1 cellular context compared by ENCODE assay signal in genomic region chr17:1573932-1574696, GRCh38.
A peak's percentile ranks its signal among the peaks of the same experiment; 100 is the strongest.
TF ChIP-seq lines count a peak whose summit lies in the region.

No MANE protein-coding gene starts in this region.

TF ChIP-seq in HepG2, 621 proteins besides CTCF, POLR2A, EP300 and RAD21 (continued from another document and continues in another):
- TF ChIP-seq, protein P1, sequence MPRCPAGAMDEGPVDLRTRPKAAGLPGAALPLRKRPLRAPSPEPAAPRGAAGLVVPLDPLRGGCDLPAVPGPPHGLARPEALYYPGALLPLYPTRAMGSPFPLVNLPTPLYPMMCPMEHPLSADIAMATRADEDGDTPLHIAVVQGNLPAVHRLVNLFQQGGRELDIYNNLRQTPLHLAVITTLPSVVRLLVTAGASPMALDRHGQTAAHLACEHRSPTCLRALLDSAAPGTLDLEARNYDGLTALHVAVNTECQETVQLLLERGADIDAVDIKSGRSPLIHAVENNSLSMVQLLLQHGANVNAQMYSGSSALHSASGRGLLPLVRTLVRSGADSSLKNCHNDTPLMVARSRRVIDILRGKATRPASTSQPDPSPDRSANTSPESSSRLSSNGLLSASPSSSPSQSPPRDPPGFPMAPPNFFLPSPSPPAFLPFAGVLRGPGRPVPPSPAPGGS (CRISPR knock-in tag; IDR thresholded peaks at IDR 0.05) = no peak
- TF ChIP-seq ZNF253 (CRISPR knock-in tag; IDR thresholded peaks at IDR 0.05; ENCODE audit: borderline replicate concordance) (no peak), ZFP37 (CRISPR knock-in tag; IDR thresholded peaks at IDR 0.05; ENCODE audit: borderline replicate concordance) (no peak), U2AF2 (IDR thresholded peaks at IDR 0.05; ENCODE audit: low read depth, low read length) (no peak), CCAR2 (optimal IDR thresholded peaks at IDR 0.05; ENCODE audit: low read depth, low read length) (no peak), PHF8 (CRISPR knock-in tag; IDR thresholded peaks at IDR 0.05) (0 out of 2 replicates have a peak, but pooled peaks have one; percentile 35), ZFP36L1 (CRISPR knock-in tag; IDR thresholded peaks at IDR 0.05) (0 out of 2 replicates have a peak, but pooled peaks have one; percentile 27), ZNF317 (CRISPR knock-in tag; IDR thresholded peaks at IDR 0.05) (peak; percentile 41; the same call in 1 of the 2 replicates), ZNF124 (CRISPR knock-in tag; IDR thresholded peaks at IDR 0.05) (no peak), ERF (CRISPR knock-in tag; IDR thresholded peaks at IDR 0.05) (peak; percentile 71; the same call in 1 of the 2 replicates), SMAD3 (CRISPR knock-in tag; IDR thresholded peaks at IDR 0.05) (0 out of 2 replicates have a peak, but pooled peaks have one; percentile 40), SNRNP70 (IDR thresholded peaks at IDR 0.05; ENCODE audit: low read depth, low read length) (no peak), ZNF75D (CRISPR knock-in tag; IDR thresholded peaks at IDR 0.05; ENCODE audit: borderline replicate concordance) (no peak), ZBTB2 (CRISPR knock-in tag; IDR thresholded peaks at IDR 0.05; ENCODE audit: low read depth) (no peak), MXI1 (IDR thresholded peaks at IDR 0.05; ENCODE audit: borderline replicate concordance, low read depth, low read length) (0 out of 3 replicates have a peak, but pooled peaks have one; percentile 38), HNRNPH1 (optimal IDR thresholded peaks at IDR 0.05; ENCODE audit: low read depth, low read length) (no peak), MXD3 (CRISPR knock-in tag; IDR thresholded peaks at IDR 0.05) (no peak), GATAD1 (CRISPR knock-in tag; IDR thresholded peaks at IDR 0.05) (peak; percentile 30), TOPORS (CRISPR knock-in tag; IDR thresholded peaks at IDR 0.05) (no peak), GATAD2A (CRISPR knock-in tag; IDR thresholded peaks at IDR 0.05) (peak; percentile 48), ZNF205 (CRISPR knock-in tag; IDR thresholded peaks at IDR 0.05) (no peak), GABPA (IDR thresholded peaks at IDR 0.05; ENCODE audit: low read depth, low read length) (no peak), GABPA (CRISPR knock-in tag; IDR thresholded peaks at IDR 0.05; ENCODE audit: low read depth) (no peak), ZNF335 (CRISPR knock-in tag; IDR thresholded peaks at IDR 0.05) (no peak), HES4 (CRISPR knock-in tag; IDR thresholded peaks at IDR 0.05; ENCODE audit: borderline replicate concordance) (no peak), SP140L (CRISPR knock-in tag; IDR thresholded peaks at IDR 0.05; ENCODE audit: borderline replicate concordance) (no peak), ZFAT (CRISPR knock-in tag; conservative IDR thresholded peaks at IDR 0.05) (no peak), ATAD3A (CRISPR knock-in tag; IDR thresholded peaks at IDR 0.05) (no peak), TSC22D2 (CRISPR knock-in tag; IDR thresholded peaks at IDR 0.05; ENCODE audit: borderline replicate concordance) (no peak), MAF1 (CRISPR knock-in tag; IDR thresholded peaks at IDR 0.05; ENCODE audit: borderline replicate concordance) (no peak), ZNF782 (CRISPR knock-in tag; IDR thresholded peaks at IDR 0.05; ENCODE audit: borderline replicate concordance) (no peak), ZNF17 (CRISPR knock-in tag; IDR thresholded peaks at IDR 0.05) (no peak), SOX13 (IDR thresholded peaks at IDR 0.05) (no peak), SOX13 (CRISPR knock-in tag; conservative IDR thresholded peaks at IDR 0.05 in 1 of 2, IDR thresholded peaks at IDR 0.05 in 1 of 2) (no peak)
- TF ChIP-seq, protein P2, sequence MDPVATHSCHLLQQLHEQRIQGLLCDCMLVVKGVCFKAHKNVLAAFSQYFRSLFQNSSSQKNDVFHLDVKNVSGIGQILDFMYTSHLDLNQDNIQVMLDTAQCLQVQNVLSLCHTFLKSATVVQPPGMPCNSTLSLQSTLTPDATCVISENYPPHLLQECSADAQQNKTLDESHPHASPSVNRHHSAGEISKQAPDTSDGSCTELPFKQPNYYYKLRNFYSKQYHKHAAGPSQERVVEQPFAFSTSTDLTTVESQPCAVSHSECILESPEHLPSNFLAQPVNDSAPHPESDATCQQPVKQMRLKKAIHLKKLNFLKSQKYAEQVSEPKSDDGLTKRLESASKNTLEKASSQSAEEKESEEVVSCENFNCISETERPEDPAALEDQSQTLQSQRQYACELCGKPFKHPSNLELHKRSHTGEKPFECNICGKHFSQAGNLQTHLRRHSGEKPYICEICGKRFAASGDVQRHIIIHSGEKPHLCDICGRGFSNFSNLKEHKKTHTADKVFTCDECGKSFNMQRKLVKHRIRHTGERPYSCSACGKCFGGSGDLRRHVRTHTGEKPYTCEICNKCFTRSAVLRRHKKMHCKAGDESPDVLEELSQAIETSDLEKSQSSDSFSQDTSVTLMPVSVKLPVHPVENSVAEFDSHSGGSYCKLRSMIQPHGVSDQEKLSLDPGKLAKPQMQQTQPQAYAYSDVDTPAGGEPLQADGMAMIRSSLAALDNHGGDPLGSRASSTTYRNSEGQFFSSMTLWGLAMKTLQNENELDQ (CRISPR knock-in tag; IDR thresholded peaks at IDR 0.05; ENCODE audit: borderline replicate concordance) = no peak
- TF ChIP-seq, protein P3, sequence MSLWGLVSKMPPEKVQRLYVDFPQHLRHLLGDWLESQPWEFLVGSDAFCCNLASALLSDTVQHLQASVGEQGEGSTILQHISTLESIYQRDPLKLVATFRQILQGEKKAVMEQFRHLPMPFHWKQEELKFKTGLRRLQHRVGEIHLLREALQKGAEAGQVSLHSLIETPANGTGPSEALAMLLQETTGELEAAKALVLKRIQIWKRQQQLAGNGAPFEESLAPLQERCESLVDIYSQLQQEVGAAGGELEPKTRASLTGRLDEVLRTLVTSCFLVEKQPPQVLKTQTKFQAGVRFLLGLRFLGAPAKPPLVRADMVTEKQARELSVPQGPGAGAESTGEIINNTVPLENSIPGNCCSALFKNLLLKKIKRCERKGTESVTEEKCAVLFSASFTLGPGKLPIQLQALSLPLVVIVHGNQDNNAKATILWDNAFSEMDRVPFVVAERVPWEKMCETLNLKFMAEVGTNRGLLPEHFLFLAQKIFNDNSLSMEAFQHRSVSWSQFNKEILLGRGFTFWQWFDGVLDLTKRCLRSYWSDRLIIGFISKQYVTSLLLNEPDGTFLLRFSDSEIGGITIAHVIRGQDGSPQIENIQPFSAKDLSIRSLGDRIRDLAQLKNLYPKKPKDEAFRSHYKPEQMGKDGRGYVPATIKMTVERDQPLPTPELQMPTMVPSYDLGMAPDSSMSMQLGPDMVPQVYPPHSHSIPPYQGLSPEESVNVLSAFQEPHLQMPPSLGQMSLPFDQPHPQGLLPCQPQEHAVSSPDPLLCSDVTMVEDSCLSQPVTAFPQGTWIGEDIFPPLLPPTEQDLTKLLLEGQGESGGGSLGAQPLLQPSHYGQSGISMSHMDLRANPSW (CRISPR knock-in tag; IDR thresholded peaks at IDR 0.05; ENCODE audit: borderline replicate concordance) = no peak
- TF ChIP-seq, protein P4, sequence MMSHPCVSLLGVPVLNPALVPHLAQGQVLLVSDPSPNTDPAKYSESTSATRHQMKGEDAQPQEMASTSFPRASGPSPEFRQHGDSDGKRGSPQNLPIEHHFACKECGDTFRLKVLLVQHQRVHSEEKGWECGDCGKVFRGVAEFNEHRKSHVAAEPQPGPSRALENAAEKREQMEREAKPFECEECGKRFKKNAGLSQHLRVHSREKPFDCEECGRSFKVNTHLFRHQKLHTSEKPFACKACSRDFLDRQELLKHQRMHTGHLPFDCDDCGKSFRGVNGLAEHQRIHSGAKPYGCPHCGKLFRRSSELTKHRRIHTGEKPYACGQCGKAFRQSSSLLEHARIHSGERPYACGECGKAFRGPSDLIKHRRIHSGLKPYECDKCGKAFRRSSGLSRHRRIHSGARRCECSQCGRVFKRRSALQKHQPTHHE (CRISPR knock-in tag; IDR thresholded peaks at IDR 0.05; ENCODE audit: borderline replicate concordance) = no peak
- TF ChIP-seq, protein P5, sequence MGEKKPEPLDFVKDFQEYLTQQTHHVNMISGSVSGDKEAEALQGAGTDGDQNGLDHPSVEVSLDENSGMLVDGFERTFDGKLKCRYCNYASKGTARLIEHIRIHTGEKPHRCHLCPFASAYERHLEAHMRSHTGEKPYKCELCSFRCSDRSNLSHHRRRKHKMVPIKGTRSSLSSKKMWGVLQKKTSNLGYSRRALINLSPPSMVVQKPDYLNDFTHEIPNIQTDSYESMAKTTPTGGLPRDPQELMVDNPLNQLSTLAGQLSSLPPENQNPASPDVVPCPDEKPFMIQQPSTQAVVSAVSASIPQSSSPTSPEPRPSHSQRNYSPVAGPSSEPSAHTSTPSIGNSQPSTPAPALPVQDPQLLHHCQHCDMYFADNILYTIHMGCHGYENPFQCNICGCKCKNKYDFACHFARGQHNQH (CRISPR knock-in tag; IDR thresholded peaks at IDR 0.05) = no peak; the same call in 1 of the 2 replicates
- TF ChIP-seq, protein P6, sequence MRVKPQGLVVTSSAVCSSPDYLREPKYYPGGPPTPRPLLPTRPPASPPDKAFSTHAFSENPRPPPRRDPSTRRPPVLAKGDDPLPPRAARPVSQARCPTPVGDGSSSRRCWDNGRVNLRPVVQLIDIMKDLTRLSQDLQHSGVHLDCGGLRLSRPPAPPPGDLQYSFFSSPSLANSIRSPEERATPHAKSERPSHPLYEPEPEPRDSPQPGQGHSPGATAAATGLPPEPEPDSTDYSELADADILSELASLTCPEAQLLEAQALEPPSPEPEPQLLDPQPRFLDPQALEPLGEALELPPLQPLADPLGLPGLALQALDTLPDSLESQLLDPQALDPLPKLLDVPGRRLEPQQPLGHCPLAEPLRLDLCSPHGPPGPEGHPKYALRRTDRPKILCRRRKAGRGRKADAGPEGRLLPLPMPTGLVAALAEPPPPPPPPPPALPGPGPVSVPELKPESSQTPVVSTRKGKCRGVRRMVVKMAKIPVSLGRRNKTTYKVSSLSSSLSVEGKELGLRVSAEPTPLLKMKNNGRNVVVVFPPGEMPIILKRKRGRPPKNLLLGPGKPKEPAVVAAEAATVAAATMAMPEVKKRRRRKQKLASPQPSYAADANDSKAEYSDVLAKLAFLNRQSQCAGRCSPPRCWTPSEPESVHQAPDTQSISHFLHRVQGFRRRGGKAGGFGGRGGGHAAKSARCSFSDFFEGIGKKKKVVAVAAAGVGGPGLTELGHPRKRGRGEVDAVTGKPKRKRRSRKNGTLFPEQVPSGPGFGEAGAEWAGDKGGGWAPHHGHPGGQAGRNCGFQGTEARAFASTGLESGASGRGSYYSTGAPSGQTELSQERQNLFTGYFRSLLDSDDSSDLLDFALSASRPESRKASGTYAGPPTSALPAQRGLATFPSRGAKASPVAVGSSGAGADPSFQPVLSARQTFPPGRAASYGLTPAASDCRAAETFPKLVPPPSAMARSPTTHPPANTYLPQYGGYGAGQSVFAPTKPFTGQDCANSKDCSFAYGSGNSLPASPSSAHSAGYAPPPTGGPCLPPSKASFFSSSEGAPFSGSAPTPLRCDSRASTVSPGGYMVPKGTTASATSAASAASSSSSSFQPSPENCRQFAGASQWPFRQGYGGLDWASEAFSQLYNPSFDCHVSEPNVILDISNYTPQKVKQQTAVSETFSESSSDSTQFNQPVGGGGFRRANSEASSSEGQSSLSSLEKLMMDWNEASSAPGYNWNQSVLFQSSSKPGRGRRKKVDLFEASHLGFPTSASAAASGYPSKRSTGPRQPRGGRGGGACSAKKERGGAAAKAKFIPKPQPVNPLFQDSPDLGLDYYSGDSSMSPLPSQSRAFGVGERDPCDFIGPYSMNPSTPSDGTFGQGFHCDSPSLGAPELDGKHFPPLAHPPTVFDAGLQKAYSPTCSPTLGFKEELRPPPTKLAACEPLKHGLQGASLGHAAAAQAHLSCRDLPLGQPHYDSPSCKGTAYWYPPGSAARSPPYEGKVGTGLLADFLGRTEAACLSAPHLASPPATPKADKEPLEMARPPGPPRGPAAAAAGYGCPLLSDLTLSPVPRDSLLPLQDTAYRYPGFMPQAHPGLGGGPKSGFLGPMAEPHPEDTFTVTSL (CRISPR knock-in tag; IDR thresholded peaks at IDR 0.05; ENCODE audit: borderline replicate concordance) = no peak
- TF ChIP-seq, protein P7, sequence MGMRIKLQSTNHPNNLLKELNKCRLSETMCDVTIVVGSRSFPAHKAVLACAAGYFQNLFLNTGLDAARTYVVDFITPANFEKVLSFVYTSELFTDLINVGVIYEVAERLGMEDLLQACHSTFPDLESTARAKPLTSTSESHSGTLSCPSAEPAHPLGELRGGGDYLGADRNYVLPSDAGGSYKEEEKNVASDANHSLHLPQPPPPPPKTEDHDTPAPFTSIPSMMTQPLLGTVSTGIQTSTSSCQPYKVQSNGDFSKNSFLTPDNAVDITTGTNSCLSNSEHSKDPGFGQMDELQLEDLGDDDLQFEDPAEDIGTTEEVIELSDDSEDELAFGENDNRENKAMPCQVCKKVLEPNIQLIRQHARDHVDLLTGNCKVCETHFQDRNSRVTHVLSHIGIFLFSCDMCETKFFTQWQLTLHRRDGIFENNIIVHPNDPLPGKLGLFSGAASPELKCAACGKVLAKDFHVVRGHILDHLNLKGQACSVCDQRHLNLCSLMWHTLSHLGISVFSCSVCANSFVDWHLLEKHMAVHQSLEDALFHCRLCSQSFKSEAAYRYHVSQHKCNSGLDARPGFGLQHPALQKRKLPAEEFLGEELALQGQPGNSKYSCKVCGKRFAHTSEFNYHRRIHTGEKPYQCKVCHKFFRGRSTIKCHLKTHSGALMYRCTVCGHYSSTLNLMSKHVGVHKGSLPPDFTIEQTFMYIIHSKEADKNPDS (CRISPR knock-in tag; IDR thresholded peaks at IDR 0.05) = no peak
- TF ChIP-seq, protein P8, sequence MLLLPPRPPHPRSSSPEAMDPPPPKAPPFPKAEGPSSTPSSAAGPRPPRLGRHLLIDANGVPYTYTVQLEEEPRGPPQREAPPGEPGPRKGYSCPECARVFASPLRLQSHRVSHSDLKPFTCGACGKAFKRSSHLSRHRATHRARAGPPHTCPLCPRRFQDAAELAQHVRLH (CRISPR knock-in tag; IDR thresholded peaks at IDR 0.05; ENCODE audit: borderline replicate concordance, low read depth) = peak; percentile 73; the same call in 1 of the 2 replicates
